Comparison of ENCODE assay signal across 17 cellular contexts in genomic region chr3:134496481-134497071, GRCh38. TPM values are rescaled to one million over a fixed set of nuclear protein-coding genes. Genes with fewer than 3 reads are reported as not detected.
DNase-seq lines count a peak whose midpoint lies in the region; ATAC-seq, FAIRE-seq and TF ChIP-seq lines count a peak whose summit lies in the region.
"Had no signal": no experiment of that assay in that cellular context is flagged by ENCODE, and none has a peak within 500 bp of the region (broad histone marks: within the 10 kb centered on the region; RNA-seq: fewer than 3 reads in every experiment).

No MANE protein-coding gene starts in this region.

- no peaks in the 10 kb centered on the region for H3K27me3 Mint-ChIP-seq in activated naive CD8-positive, alpha-beta T cell treated with anti-CD3 and anti-CD28 coated beads, Interleukin-2, amount 10 ng/mL, durations not matched to agents 7 days and 5 days
- H3K27me3 Mint-ChIP-seq: activated CD4-positive, alpha-beta T cell treated with anti-CD3 and anti-CD28 coated beads, Interleukin-2, amount 10 ng/mL, durations not matched to agents 7 days and 5 days; activated T-helper 17 cell treated with anti-CD3 and anti-CD28 coated beads, Interleukin-2, amount 50 U/mL, for 72 hours; memory B cell had no signal

- peaks cover 23% of the 10 kb centered on the region for H3K36me3 ChIP-seq in Loucy (ENCODE audit: insufficient read depth, low read length)
- peaks cover 14% of the 10 kb centered on the region for H3K36me3 ChIP-seq in neutrophil
- H3K36me3 ChIP-seq: colonic mucosa had no signal

- POLR2A ChIA-PET in activated naive CD8-positive, alpha-beta T cell treated with anti-CD3 and anti-CD28 coated beads, Interleukin-2, amount 10 ng/mL, durations not matched to agents 7 days and 5 days (lab: Charles Lee), result no interaction called here

- H4K20me1 ChIP-seq in Loucy (ENCODE audit: insufficient read depth, low read length, poor library complexity, severe bottlenecking), result peaks cover 12% of the 10 kb centered on the region

- DNase-seq in H54 (ENCODE audit: insufficient read length, low spot score), result no peak
- DNase-seq in activated naive CD8-positive, alpha-beta T cell treated with anti-CD3 and anti-CD28 coated beads, Interleukin-2, amount 10 ng/mL, durations not matched to agents 7 days and 5 days, result no peak
- DNase-seq in DMS53 treated with DMSO at 0.1 percent for 48 hours (lab: John Stamatoyannopoulos, UW; ENCODE audit: unreplicated experiment), result no peak
- no peak for DNase-seq in HuH-7.5 (ENCODE audit: low spot score)
- DNase-seq: activated CD4-positive, alpha-beta T cell treated with anti-CD3 and anti-CD28 coated beads, Interleukin-2, amount 10 ng/mL, durations not matched to agents 7 days and 5 days; colonic mucosa; NCI-H1048; NCI-H2171 treated with DMSO at 0.1 percent for 48 hours; right cardiac atrium had no signal

- TF ChIP-seq POLR2A in H54 (IDR thresholded peaks at IDR 0.05; ENCODE audit: low read depth, low read length), result no peak

- no peak overlapping the region for H3K9ac ChIP-seq in Loucy (ENCODE audit: low read depth, low read length, poor library complexity, severe bottlenecking)
- H3K9ac ChIP-seq: BLaER1 had no signal

- peak; percentile 58 for FAIRE-seq in H54 (lab: Jason Lieb, UNC)

- H2AFZ ChIP-seq in Loucy (ENCODE audit: low read length), result no peak overlapping the region

- H3K4me3 Mint-ChIP-seq in activated naive CD8-positive, alpha-beta T cell treated with anti-CD3 and anti-CD28 coated beads, Interleukin-2, amount 10 ng/mL, durations not matched to agents 7 days and 5 days, result no peak overlapping the region
- H3K4me3 Mint-ChIP-seq: activated CD4-positive, alpha-beta T cell treated with anti-CD3 and anti-CD28 coated beads, Interleukin-2, amount 10 ng/mL, durations not matched to agents 7 days and 5 days; activated T-helper 17 cell treated with anti-CD3 and anti-CD28 coated beads, Interleukin-2, amount 50 U/mL, for 72 hours; memory B cell had no signal

- peak overlapping the region; percentile 4 for H3K27ac ChIP-seq in neutrophil
- H3K27ac ChIP-seq: ascending aorta, BLaER1, colonic mucosa, thoracic aorta had no signal

- H3K4me3 ChIP-seq in Loucy (ENCODE audit: low read length, poor library complexity, severe bottlenecking), result peak overlapping the region; percentile 20
- H3K4me3 ChIP-seq in neutrophil (ENCODE audit: low read depth in 1 of 2, low read length in 1 of 2), result no peak overlapping the region
- H3K4me3 ChIP-seq: ascending aorta, BLaER1, colonic mucosa, thoracic aorta had no signal

- H3K27me3 ChIP-seq in Loucy (ENCODE audit: insufficient read depth, low read length, poor library complexity, severe bottlenecking) (no peaks in the 10 kb centered on the region), neutrophil (no peaks in the 10 kb centered on the region)
- H3K27me3 ChIP-seq: ascending aorta, BLaER1, colonic mucosa had no signal

- peaks cover 89% of the 10 kb centered on the region for H3K79me2 ChIP-seq in Loucy (ENCODE audit: insufficient read depth, low read length)

- TF ChIP-seq CTCF in Loucy (conservative IDR thresholded peaks at IDR 0.05; ENCODE audit: low read length) (no peak), neutrophil (IDR thresholded peaks at IDR 0.05) (no peak)

- peak overlapping the region; percentile 39 for H3K27ac Mint-ChIP-seq in activated naive CD8-positive, alpha-beta T cell treated with anti-CD3 and anti-CD28 coated beads, Interleukin-2, amount 10 ng/mL, durations not matched to agents 7 days and 5 days
- H3K27ac Mint-ChIP-seq: activated CD4-positive, alpha-beta T cell treated with anti-CD3 and anti-CD28 coated beads, Interleukin-2, amount 10 ng/mL, durations not matched to agents 7 days and 5 days; activated T-helper 17 cell treated with anti-CD3 and anti-CD28 coated beads, Interleukin-2, amount 50 U/mL, for 72 hours; memory B cell had no signal

- H3K9me3 Mint-ChIP-seq in activated naive CD8-positive, alpha-beta T cell treated with anti-CD3 and anti-CD28 coated beads, Interleukin-2, amount 10 ng/mL, durations not matched to agents 7 days and 5 days, result peaks cover 11% of the 10 kb centered on the region
- H3K9me3 Mint-ChIP-seq: activated T-helper 17 cell treated with anti-CD3 and anti-CD28 coated beads, Interleukin-2, amount 50 U/mL, for 72 hours had no signal

- no peaks in the 10 kb centered on the region for H3K9me2 ChIP-seq in Loucy (replicated peaks; ENCODE audit: low read depth, low read length)

- peak overlapping the region; percentile 44 for H3K4me2 ChIP-seq in Loucy (ENCODE audit: low read depth, low read length, poor library complexity, severe bottlenecking)
- H3K4me2 ChIP-seq: BLaER1 had no signal

- no peaks in the 10 kb centered on the region for H3K9me3 ChIP-seq in Loucy (ENCODE audit: insufficient read depth, low read depth, low read length)
- H3K9me3 ChIP-seq in neutrophil, result no peaks in the 10 kb centered on the region
- H3K9me3 ChIP-seq: ascending aorta, colonic mucosa, thoracic aorta had no signal

- H3K4me1 ChIP-seq in Loucy (ENCODE audit: insufficient read depth, low read length, poor library complexity, severe bottlenecking) (peaks cover 30% of the 10 kb centered on the region), neutrophil (ENCODE audit: control insufficient read depth in 1 of 2, insufficient read depth in 1 of 2, low read depth in 1 of 2, low read length in 1 of 2) (peaks cover 16 to 17% of the 10 kb centered on the region in 2 experiments)
- H3K4me1 ChIP-seq: ascending aorta, BLaER1, colonic mucosa had no signal

- ATAC-seq in activated naive CD8-positive, alpha-beta T cell treated with anti-CD3 and anti-CD28 coated beads, Interleukin-2, amount 10 ng/mL, durations not matched to agents 7 days and 5 days (ENCODE audit: low read depth), result no peak
- no peak for ATAC-seq in GM21528 (IDR thresholded peaks at IDR 0.05; ENCODE audit: low FRiP score, unreplicated experiment)
- ATAC-seq: activated T-helper 17 cell treated with anti-CD3 and anti-CD28 coated beads, Interleukin-2, amount 50 U/mL, for 72 hours; right cardiac atrium had no signal

- H3K4me1 Mint-ChIP-seq in activated naive CD8-positive, alpha-beta T cell treated with anti-CD3 and anti-CD28 coated beads, Interleukin-2, amount 10 ng/mL, durations not matched to agents 7 days and 5 days, result peaks cover 34% of the 10 kb centered on the region

- H3F3A ChIP-seq in Loucy (ENCODE audit: low read depth), result no peaks in the 10 kb centered on the region

- H3K36me3 Mint-ChIP-seq in activated naive CD8-positive, alpha-beta T cell treated with anti-CD3 and anti-CD28 coated beads, Interleukin-2, amount 10 ng/mL, durations not matched to agents 7 days and 5 days, result peaks cover 58% of the 10 kb centered on the region

RNA-seq across cellular contexts. Expression of gene CEP63, which starts 10.7 kb away (rescaled TPM):
- total RNA-seq in activated naive CD8-positive, alpha-beta T cell treated with anti-CD3 and anti-CD28 coated beads, Interleukin-2, amount 10 ng/mL, durations not matched to agents 7 days and 5 days, result 10 to 100 TPM; 25.2 to 26.3 TPM

RNA-seq across cellular contexts. Expression of gene ANAPC13, which starts 10.8 kb away (rescaled TPM):
- total RNA-seq in activated naive CD8-positive, alpha-beta T cell treated with anti-CD3 and anti-CD28 coated beads, Interleukin-2, amount 10 ng/mL, durations not matched to agents 7 days and 5 days, result 10 to 100 TPM; 17.6 to 26.9 TPM
